ENCODE assay signal across 30 cellular contexts in genomic region chr10:127937915-127938440, GRCh38. TPM values are rescaled to one million over a fixed set of nuclear protein-coding genes. Genes with fewer than 3 reads are reported as not detected.
"Had no signal": no experiment of that assay in that cellular context is flagged by ENCODE, and none has a peak within 500 bp of the region (broad histone marks: within the 10 kb centered on the region; RNA-seq: fewer than 3 reads in every experiment).

No MANE protein-coding gene starts in this region.

- H3K9me3 ChIP-seq: ascending aorta, lower lobe of right lung, upper lobe of left lung had no signal

- H3K27ac ChIP-seq: ascending aorta, brain microvascular endothelial cell, heart left ventricle, lower lobe of right lung, skin epidermis, upper lobe of left lung had no signal

- ATAC-seq: activated CD4-positive, alpha-beta T cell treated with anti-CD3 and anti-CD28 coated beads for 36 hours; esophagus mucosa; left lobe of liver; lower lobe of right lung; sciatic nerve; stimulated activated naive CD8-positive, alpha-beta T cell treated with anti-CD3 and anti-CD28 coated beads, Interleukin-15, Interleukin-2, amounts not matched to agents 100 U/mL and 50 U/mL, for 24 hours; T-cell had no signal

- DNase-seq: activated B cell treated with CpG ODN at 0.5 μM for 24 hours; activated CD4-positive, alpha-beta T cell treated with anti-CD3 and anti-CD28 coated beads for 36 hours; activated CD8-positive, alpha-beta memory T cell treated with anti-CD3 and anti-CD28 coated beads for 24 hours; activated gamma-delta T cell; activated naive CD4-positive, alpha-beta T cell treated with anti-CD3 and anti-CD28 coated beads, Interleukin-2, amount 10 ng/mL, durations not matched to agents 7 days and 5 days; activated naive CD8-positive, alpha-beta T cell treated with anti-CD3 and anti-CD28 coated beads, Interleukin-2, amount 10 ng/mL, durations not matched to agents 7 days and 5 days; brain microvascular endothelial cell; cortex of kidney; endodermal cell; foreskin fibroblast; heart left ventricle; immature natural killer cell; lower lobe of right lung; mesendoderm; posterior cingulate gyrus; stimulated activated CD4-positive, alpha-beta T cell treated with anti-CD3 and anti-CD28 coated beads, Interleukin-12 subunit alpha, Interleukin-12 subunit beta, amount 100 ng/mL, for 4 hours; stimulated activated CD4-positive, alpha-beta T cell treated with anti-CD3 and anti-CD28 coated beads, Interleukin-4, amount 100 ng/mL, for 1 hour; stimulated activated naive CD8-positive, alpha-beta T cell treated with anti-CD3 and anti-CD28 coated beads, Interleukin-15, Interleukin-2, amounts not matched to agents 100 U/mL and 50 U/mL, for 24 hours; T-cell; upper lobe of left lung had no signal

- H3K4me3 ChIP-seq: ascending aorta, heart left ventricle, lower lobe of right lung, skin epidermis, upper lobe of left lung had no signal

- H3K9me3 Mint-ChIP-seq: activated naive CD4-positive, alpha-beta T cell treated with anti-CD3 and anti-CD28 coated beads, Interleukin-2, amount 10 ng/mL, durations not matched to agents 7 days and 5 days; activated naive CD8-positive, alpha-beta T cell treated with anti-CD3 and anti-CD28 coated beads, Interleukin-2, amount 10 ng/mL, durations not matched to agents 7 days and 5 days; activated T-helper 1 cell treated with anti-CD3 and anti-CD28 coated beads, Interleukin-12 subunit alpha, Interleukin-12 subunit beta, Interleukin-2, Interleukin-4 antibody, amounts not matched to agents 30 ng/mL and 10 ng/mL and 1 ng/mL, durations not matched to agents 14 hours and 24 hours and 36 hours; immature natural killer cell; neural crest cell; T-cell; T-helper 2 cell treated with Interferon-gamma antibody and Interleukin-4, amounts not matched to agents 5 μg/mL and 100 μg/mL, for 36 hours had no signal

- H3K4me1 ChIP-seq: ascending aorta, lower lobe of right lung, upper lobe of left lung had no signal

- H3K36me3 ChIP-seq: ascending aorta had no signal

- H3K4me1 Mint-ChIP-seq: activated B cell treated with CpG ODN at 0.5 μM for 24 hours; activated naive CD4-positive, alpha-beta T cell treated with anti-CD3 and anti-CD28 coated beads, Interleukin-2, amount 10 ng/mL, durations not matched to agents 7 days and 5 days; endodermal cell; immature natural killer cell had no signal

- H3K4me3 Mint-ChIP-seq: activated B cell treated with CpG ODN at 0.5 μM for 24 hours; activated CD4-positive, alpha-beta T cell treated with anti-CD3 and anti-CD28 coated beads for 36 hours; activated naive CD4-positive, alpha-beta T cell treated with anti-CD3 and anti-CD28 coated beads, Interleukin-2, amount 10 ng/mL, durations not matched to agents 7 days and 5 days; activated naive CD8-positive, alpha-beta T cell treated with anti-CD3 and anti-CD28 coated beads, Interleukin-2, amount 10 ng/mL, durations not matched to agents 7 days and 5 days; activated T-helper 1 cell treated with anti-CD3 and anti-CD28 coated beads, Interleukin-12 subunit alpha, Interleukin-12 subunit beta, Interleukin-2, Interleukin-4 antibody, amounts not matched to agents 30 ng/mL and 10 ng/mL and 1 ng/mL, durations not matched to agents 14 hours and 24 hours and 36 hours; endodermal cell; immature natural killer cell; neural crest cell; T-cell; T-helper 2 cell treated with Interferon-gamma antibody and Interleukin-4, amounts not matched to agents 5 μg/mL and 100 μg/mL, for 36 hours had no signal

- H3K27ac Mint-ChIP-seq: activated B cell treated with CpG ODN at 0.5 μM for 24 hours; activated CD4-positive, alpha-beta T cell treated with anti-CD3 and anti-CD28 coated beads for 36 hours; activated naive CD4-positive, alpha-beta T cell treated with anti-CD3 and anti-CD28 coated beads, Interleukin-2, amount 10 ng/mL, durations not matched to agents 7 days and 5 days; activated naive CD8-positive, alpha-beta T cell treated with anti-CD3 and anti-CD28 coated beads, Interleukin-2, amount 10 ng/mL, durations not matched to agents 7 days and 5 days; activated T-helper 1 cell treated with anti-CD3 and anti-CD28 coated beads, Interleukin-12 subunit alpha, Interleukin-12 subunit beta, Interleukin-2, Interleukin-4 antibody, amounts not matched to agents 30 ng/mL and 10 ng/mL and 1 ng/mL, durations not matched to agents 14 hours and 24 hours and 36 hours; immature natural killer cell; T-cell; T-helper 2 cell treated with Interferon-gamma antibody and Interleukin-4, amounts not matched to agents 5 μg/mL and 100 μg/mL, for 36 hours had no signal

- H3K27me3 ChIP-seq: ascending aorta, brain microvascular endothelial cell, heart left ventricle, upper lobe of left lung had no signal

- H3K36me3 Mint-ChIP-seq: activated naive CD4-positive, alpha-beta T cell treated with anti-CD3 and anti-CD28 coated beads, Interleukin-2, amount 10 ng/mL, durations not matched to agents 7 days and 5 days; activated naive CD8-positive, alpha-beta T cell treated with anti-CD3 and anti-CD28 coated beads, Interleukin-2, amount 10 ng/mL, durations not matched to agents 7 days and 5 days; immature natural killer cell; T-cell had no signal

RNA-seq across cellular contexts. Expression of gene CLRN3, which starts 45.2 kb away (rescaled TPM):
- total RNA-seq: activated B cell treated with CpG ODN at 0.5 μM for 24 hours; activated CD4-positive, alpha-beta T cell treated with anti-CD3 and anti-CD28 coated beads for 36 hours; activated naive CD8-positive, alpha-beta T cell treated with anti-CD3 and anti-CD28 coated beads, Interleukin-2, amount 10 ng/mL, durations not matched to agents 7 days and 5 days; activated T-helper 1 cell treated with anti-CD3 and anti-CD28 coated beads, Interleukin-12 subunit alpha, Interleukin-12 subunit beta, Interleukin-2, Interleukin-4 antibody, amounts not matched to agents 30 ng/mL and 10 ng/mL and 1 ng/mL, durations not matched to agents 14 hours and 24 hours and 36 hours; ascending aorta; cardiac septum; endodermal cell; esophagus mucosa; kidney epithelial cell; lower lobe of right lung; neural crest cell; sciatic nerve; T-cell had no signal
- polyA plus RNA-seq: heart left ventricle, immature natural killer cell had no signal
